3 cellular contexts compared by ENCODE assay signal in genomic region chr5:834013-834412, GRCh38. TPM values are rescaled to one million over a fixed set of nuclear protein-coding genes. Genes with fewer than 3 reads are reported as not detected.
"Had no signal": no experiment of that assay in that cellular context is flagged by ENCODE, and none has a peak within 500 bp of the region (broad histone marks: within the 10 kb centered on the region; RNA-seq: fewer than 3 reads in every experiment).

No MANE protein-coding gene starts in this region.

RNA-seq across cellular contexts. Expression of gene ZDHHC11B, which starts 49.5 kb away (rescaled TPM):
- total RNA-seq: osteocyte, pulmonary artery endothelial cell, smooth muscle cell had no signal
- polyA plus RNA-seq: smooth muscle cell had no signal
